ENCODE assay signal across 1 cellular context in the genomic region with DNA sequence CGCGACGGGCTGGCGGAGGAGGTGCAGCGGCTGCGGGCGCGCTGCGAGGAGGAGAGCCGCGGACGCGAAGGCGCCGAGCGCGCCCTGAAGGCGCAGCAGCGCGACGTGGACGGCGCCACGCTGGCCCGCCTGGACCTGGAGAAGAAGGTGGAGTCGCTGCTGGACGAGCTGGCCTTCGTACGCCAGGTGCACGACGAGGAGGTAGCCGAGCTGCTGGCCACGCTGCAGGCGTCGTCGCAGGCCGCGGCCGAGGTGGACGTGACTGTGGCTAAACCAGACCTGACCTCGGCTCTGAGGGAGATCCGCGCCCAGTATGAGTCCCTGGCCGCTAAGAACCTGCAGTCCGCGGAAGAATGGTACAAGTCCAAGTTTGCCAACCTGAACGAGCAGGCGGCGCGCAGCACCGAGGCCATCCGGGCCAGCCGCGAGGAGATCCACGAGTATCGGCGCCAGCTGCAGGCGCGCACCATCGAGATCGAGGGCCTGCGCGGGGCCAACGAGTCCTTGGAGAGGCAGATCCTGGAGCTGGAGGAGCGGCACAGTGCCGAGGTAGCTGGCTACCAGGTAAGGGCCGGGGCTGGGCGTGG.
A peak's percentile ranks its signal among the peaks of the same experiment; 100 is the strongest.
TF ChIP-seq lines count a peak whose summit lies in the region.

No MANE protein-coding gene starts in this region.

TF ChIP-seq in SK-N-SH, 30 proteins besides CTCF, POLR2A, EP300 and RAD21 (continued from another document):
- TF ChIP-seq, protein P1, sequence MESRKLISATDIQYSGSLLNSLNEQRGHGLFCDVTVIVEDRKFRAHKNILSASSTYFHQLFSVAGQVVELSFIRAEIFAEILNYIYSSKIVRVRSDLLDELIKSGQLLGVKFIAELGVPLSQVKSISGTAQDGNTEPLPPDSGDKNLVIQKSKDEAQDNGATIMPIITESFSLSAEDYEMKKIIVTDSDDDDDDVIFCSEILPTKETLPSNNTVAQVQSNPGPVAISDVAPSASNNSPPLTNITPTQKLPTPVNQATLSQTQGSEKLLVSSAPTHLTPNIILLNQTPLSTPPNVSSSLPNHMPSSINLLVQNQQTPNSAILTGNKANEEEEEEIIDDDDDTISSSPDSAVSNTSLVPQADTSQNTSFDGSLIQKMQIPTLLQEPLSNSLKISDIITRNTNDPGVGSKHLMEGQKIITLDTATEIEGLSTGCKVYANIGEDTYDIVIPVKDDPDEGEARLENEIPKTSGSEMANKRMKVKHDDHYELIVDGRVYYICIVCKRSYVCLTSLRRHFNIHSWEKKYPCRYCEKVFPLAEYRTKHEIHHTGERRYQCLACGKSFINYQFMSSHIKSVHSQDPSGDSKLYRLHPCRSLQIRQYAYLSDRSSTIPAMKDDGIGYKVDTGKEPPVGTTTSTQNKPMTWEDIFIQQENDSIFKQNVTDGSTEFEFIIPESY (IDR thresholded peaks at IDR 0.05; ENCODE audit: borderline replicate concordance, low read depth) = no peak
- TF ChIP-seq MXI1 (IDR thresholded peaks at IDR 0.05; ENCODE audit: low read depth, low read length) = peak; percentile 4; the same call in 1 of the 2 replicates
- no peak for TF ChIP-seq NFIC (IDR thresholded peaks at IDR 0.05; ENCODE audit: borderline replicate concordance)
- no peak for TF ChIP-seq RFX5 (IDR thresholded peaks at IDR 0.05; ENCODE audit: low read length)
- no peak for TF ChIP-seq MEF2A (IDR thresholded peaks at IDR 0.05; ENCODE audit: borderline replicate concordance, low read depth)
TF ChIP-seq in SK-N-SH: peak in this region for 1.
